7 cellular contexts compared by ENCODE assay signal in genomic region chr1:224433671-224434446, GRCh38. TPM values are rescaled to one million over a fixed set of nuclear protein-coding genes. Genes with fewer than 3 reads are reported as not detected.
A peak's percentile ranks its signal among the peaks of the same experiment; 100 is the strongest.
DNase-seq lines count a peak whose midpoint lies in the region; ATAC-seq and TF ChIP-seq lines count a peak whose summit lies in the region.

No MANE protein-coding gene starts in this region.

- H3K27me3 ChIP-seq in uterus, result no peaks in the 10 kb centered on the region

- peak overlapping the region; percentile 95 for H3K4me3 Mint-ChIP-seq in neural crest cell

- no peaks in the 10 kb centered on the region for H3K36me3 Mint-ChIP-seq in neural crest cell (ENCODE audit: low read depth)

- peaks cover 7 to 11% of the 10 kb centered on the region in 2 donors for H3K4me1 ChIP-seq in uterus

- TF ChIP-seq CTCF in foreskin fibroblast (IDR thresholded peaks at IDR 0.05; ENCODE audit: low read depth, low read length) (no peak), neural crest cell (conservative IDR thresholded peaks at IDR 0.05) (no peak), uterus (IDR thresholded peaks at IDR 0.05) (no peak)

- peak; percentile 1 for ATAC-seq in GM21528 (IDR thresholded peaks at IDR 0.05; ENCODE audit: low FRiP score, unreplicated experiment)

- peak overlapping the region; percentile 32 for H3K27ac Mint-ChIP-seq in neural crest cell (ENCODE audit: unreplicated experiment)

- H3K4me1 Mint-ChIP-seq in neural crest cell, result peaks cover 43% of the 10 kb centered on the region

- intact Hi-C loops in uterus (cut with DNase I; ENCODE audit: low total_unique reads), result no loop called here

- peak overlapping the region; percentile 98 to 99 for H3K27ac ChIP-seq in uterus

- peak overlapping the region; percentile 79 to 82 for H3K4me3 ChIP-seq in foreskin fibroblast (ENCODE audit: low read depth in 1 of 2, low read length in 2 of 2)
- H3K4me3 ChIP-seq in uterus, result peak overlapping the region; percentile 86 to 94

- no peaks in the 10 kb centered on the region for H3K9me3 ChIP-seq in uterus

- H3K27me3 Mint-ChIP-seq in neural crest cell (ENCODE audit: low read depth), result no peaks in the 10 kb centered on the region

- TF ChIP-seq POLR2A in uterus (IDR thresholded peaks at IDR 0.05), result no peak

- DNase-seq in NOMO-1 treated with dmso at 0.1 percent for 144 hours (lab: John Stamatoyannopoulos, UW; ENCODE audit: unreplicated experiment), result peak; percentile 26
- DNase-seq in activated effector memory CD4-positive, alpha-beta T cell treated with anti-CD3 and anti-CD28 coated beads, Interleukin-2, amount 50 U/mL, for 16 hours, result peak; percentile 82
- DNase-seq in foreskin fibroblast, result peak in 1 of 2 donors; percentile 37
- DNase-seq in neural crest cell (ENCODE audit: low read depth, low spot score), result peak; percentile 32
- DNase-seq in uterus, result peak; percentile 41 to 46
- DNase-seq in NCI-H1930 (lab: John Stamatoyannopoulos, UW), result no peak

- H3K9me3 Mint-ChIP-seq in neural crest cell, result no peaks in the 10 kb centered on the region

- H3K36me3 ChIP-seq in uterus, result no peaks in the 10 kb centered on the region

RNA-seq across cellular contexts. Expression of gene WDR26, which starts 0.7 kb away (rescaled TPM):
- total RNA-seq in neural crest cell (65.5 and 67.9 TPM in 2 replicates), uterus (10 to 100 TPM; 45.9 to 76.9 (median 65.7) TPM)

Comparison
In these comparisons a context has a peak if more than half of its experiments do, and no peak if none do; other contexts are left out.
1. DNase-seq: peak in NOMO-1 treated with dmso at 0.1 percent for 144 hours (single experiment), activated effector memory CD4-positive, alpha-beta T cell treated with anti-CD3 and anti-CD28 coated beads, Interleukin-2, amount 50 U/mL, for 16 hours (single experiment), neural crest cell (single experiment) and uterus (2 of 2); none in NCI-H1930 (0 of 2).